20 cellular contexts compared by ENCODE assay signal in genomic region chr2:185790361-185790760, GRCh38. TPM values are rescaled to one million over a fixed set of nuclear protein-coding genes. Genes with fewer than 3 reads are reported as not detected.
A peak's percentile ranks its signal among the peaks of the same experiment; 100 is the strongest.
DNase-seq lines count a peak whose midpoint lies in the region; ATAC-seq, FAIRE-seq and TF ChIP-seq lines count a peak whose summit lies in the region.
"Had no signal": no experiment of that assay in that cellular context is flagged by ENCODE, and none has a peak within 500 bp of the region (broad histone marks: within the 10 kb centered on the region; RNA-seq: fewer than 3 reads in every experiment).

No MANE protein-coding gene starts in this region.

- DNase-seq in GM12878 (ENCODE audit: low read depth, low spot score) (no peak), stomach (no peak), dermis blood vessel endothelial cell (no peak)
- DNase-seq in activated T-cell treated with anti-CD3 and anti-CD28 coated beads, Interleukin-2, amount 50 U/mL, for 48 hours, result no peak
- DNase-seq: CD8-positive, alpha-beta memory T cell; GF-D8; H9; MG63; NCI-H187 treated with DMSO at 0.1 percent for 48 hours; NCI-H446; NCI-H748 treated with DMSO at 0.1 percent for 48 hours; Peyer's patch; SHP77 had no signal

- no peak for TF ChIP-seq POLR2A in GM12878 (IDR thresholded peaks at IDR 0.05; ENCODE audit: low read depth, low read length)
- no peak for TF ChIP-seq POLR2A in stomach (IDR thresholded peaks at IDR 0.05)

- H3K9me3 ChIP-seq in GM12878 (replicated peaks; ENCODE audit: control insufficient read depth, insufficient read depth, low read length), result no peaks in the 10 kb centered on the region
- H3K9me3 ChIP-seq in stomach, result no peaks in the 10 kb centered on the region
- H3K9me3 ChIP-seq: MG63, Peyer's patch had no signal

- RAD21 ChIA-PET in GM12878 (lab: Charles Lee; ENCODE audit: unreplicated experiment), result no interaction called here

- H3K9ac ChIP-seq in GM12878 (ENCODE audit: control insufficient read depth, insufficient read depth, low read length), result no peak overlapping the region

- SMC1A ChIA-PET in GM12878 (lab: Charles Lee; ENCODE audit: uncharacterized antibody, unreplicated experiment), result interaction anchor here (1.2 to 1.3 kb wide), 3 partner anchors 9 to 10 kb away, joined by 4 to 7 read pairs (median 6); no protein-coding TSS in a partner anchor

- BruUV-seq in GM12878 (replicated peaks; lab: Mats Ljungman, UMichigan), result no TSS peak

- no peaks in the 10 kb centered on the region for H3K79me2 ChIP-seq in GM12878 (ENCODE audit: control insufficient read depth, insufficient read depth, low read length)

- CTCF ChIA-PET in GM12878 (lab: Yijun Ruan, JAX), result no interaction called here

- no peaks in the 10 kb centered on the region for H3K27me3 ChIP-seq in GM12878 (replicated peaks in 1 of 2; ENCODE audit: control insufficient read depth in 2 of 2, insufficient read depth in 2 of 2, low read length in 1 of 2)
- no peaks in the 10 kb centered on the region for H3K27me3 ChIP-seq in stomach
- H3K27me3 ChIP-seq: MG63, Peyer's patch had no signal

- TF ChIP-seq CTCF in GM12878 (IDR thresholded peaks at IDR 0.05 in 2 of 3, conservative IDR thresholded peaks at IDR 0.05 in 1 of 3; ENCODE audit: control insufficient read depth in 2 of 3, extremely low read depth in 1 of 3, insufficient read depth in 1 of 3, low read depth in 3 of 3, low read length in 3 of 3) (no peak), stomach (IDR thresholded peaks at IDR 0.05) (no peak)

- no peak overlapping the region for H3K4me3 ChIP-seq in GM12878
- no peak overlapping the region for H3K4me3 ChIP-seq in stomach
- H3K4me3 ChIP-seq: MG63, Peyer's patch had no signal

- POLR2A ChIA-PET in GM12878 (lab: Charles Lee), result no interaction called here

- H3K27ac ChIP-seq in GM12878 (ENCODE audit: control insufficient read depth, insufficient read depth) (no peak overlapping the region), stomach (no peak overlapping the region)
- H3K27ac ChIP-seq: Peyer's patch had no signal

- H4K20me1 ChIP-seq in GM12878 (ENCODE audit: control insufficient read depth, insufficient read depth), result no peaks in the 10 kb centered on the region

- no peak for TF ChIP-seq RAD21 in GM12878 (IDR thresholded peaks at IDR 0.05; ENCODE audit: insufficient read depth, low read depth, low read length)

- H2AFZ ChIP-seq in GM12878 (ENCODE audit: control insufficient read depth, low read depth, low read length), result no peak overlapping the region

- in situ Hi-C loops in GM12878 (cut with MboI), result no loop called here

- peak; percentile 70 for FAIRE-seq in GM12878 (lab: Jason Lieb, UNC)
- FAIRE-seq: GM18507, HepG2 had no signal

- TF ChIP-seq EP300 in GM12878 (IDR thresholded peaks at IDR 0.05; ENCODE audit: borderline replicate concordance in 1 of 2, control insufficient read depth in 1 of 2, low read depth in 2 of 2, low read length in 2 of 2) (no peak), stomach (IDR thresholded peaks at IDR 0.05) (no peak)

- H3K4me1 ChIP-seq in GM12878 (ENCODE audit: control insufficient read depth, insufficient read depth, low read length), result no peaks in the 10 kb centered on the region
- H3K4me1 ChIP-seq in stomach, result no peaks in the 10 kb centered on the region
- H3K4me1 ChIP-seq: Peyer's patch had no signal

- ATAC-seq in GM18867 (IDR thresholded peaks at IDR 0.05; ENCODE audit: unreplicated experiment) (peak; percentile 76), GM21528 (IDR thresholded peaks at IDR 0.05; ENCODE audit: low FRiP score, unreplicated experiment) (peak; percentile 51), HG02885 (IDR thresholded peaks at IDR 0.05; ENCODE audit: poor library complexity, unreplicated experiment) (peak; percentile 56), GM12878 (peak; percentile 44), GM19324 (IDR thresholded peaks at IDR 0.05; ENCODE audit: low FRiP score, unreplicated experiment) (no peak)
- ATAC-seq: HepG2, SK-N-SH treated with all-trans-retinoic acid at 6 μM for 48 hours had no signal

- intact Hi-C loops in GM12878 (cut with micrococcal nuclease; ENCODE audit: unreplicated experiment) (loop anchor here (10.0 kb wide), 1 partner anchor 654 kb away; no protein-coding TSS in a partner anchor), stomach (cut with DNase I; ENCODE audit: low total_unique reads) (no loop called here)

- no peak overlapping the region for H3K4me2 ChIP-seq in GM12878 (ENCODE audit: control insufficient read depth, insufficient read depth)

- no peaks in the 10 kb centered on the region for H3K36me3 ChIP-seq in GM12878 (ENCODE audit: control insufficient read depth in 2 of 2, insufficient read depth in 2 of 2, low read length in 1 of 2)
- peaks cover 0 to 10% (median 3%) of the 10 kb centered on the region in 4 donors for H3K36me3 ChIP-seq in stomach
- H3K36me3 ChIP-seq: MG63, Peyer's patch had no signal

- WGBS in GM12878 (ENCODE audit: insufficient coverage, insufficient replicate concordance, low lambda C conversion rate, missing lambda C conversion rate), result 0% methylated on average over 2 of the region's 2 CpGs
- WGBS in stomach, 5 donors, result 85 to 92% (median 90%) methylated on average over 2 of the region's 2 CpGs

TF ChIP-seq in GM12878, 131 proteins besides CTCF, POLR2A, EP300 and RAD21:
- TF ChIP-seq STAT3 (IDR thresholded peaks at IDR 0.05; ENCODE audit: low read depth, low read length), result no peak
- no peak for TF ChIP-seq GATAD2B (conservative IDR thresholded peaks at IDR 0.05; ENCODE audit: low read depth)
- no peak for TF ChIP-seq ZNF24 (IDR thresholded peaks at IDR 0.05)
- TF ChIP-seq JUND (IDR thresholded peaks at IDR 0.05; ENCODE audit: low read depth, low read length), result no peak
- no peak for TF ChIP-seq IRF4 (IDR thresholded peaks at IDR 0.05; ENCODE audit: low read depth, low read length)
- TF ChIP-seq MYC (IDR thresholded peaks at IDR 0.05; ENCODE audit: insufficient read depth, insufficient read length, insufficient replicate concordance, low read length, severe bottlenecking), result no peak
- TF ChIP-seq NR2F1 (conservative IDR thresholded peaks at IDR 0.05), result no peak
- TF ChIP-seq SMAD5 (IDR thresholded peaks at IDR 0.05; ENCODE audit: low read depth), result no peak
- no peak for TF ChIP-seq RB1 (IDR thresholded peaks at IDR 0.05; ENCODE audit: borderline replicate concordance)
- TF ChIP-seq NFIC (IDR thresholded peaks at IDR 0.05; ENCODE audit: low read depth, low read length), result no peak
- no peak for TF ChIP-seq TCF12 (IDR thresholded peaks at IDR 0.05; ENCODE audit: low read depth, low read length)
- TF ChIP-seq POLR2AphosphoS5 (IDR thresholded peaks at IDR 0.05; ENCODE audit: low read length), result no peak

RNA-seq across cellular contexts. Expression of gene FSIP2, which starts 51.8 kb away (rescaled TPM):
- 1.2 and 1.3 TPM in 2 replicates for total RNA-seq in GM12878 (2013; cell fraction: nucleolus; rRNA removed)
- total RNA-seq in GM12878 (2014; rRNA removed), result 0.34 and 0.38 TPM in 2 replicates
- 0.46 and 1.3 TPM in 2 replicates for total RNA-seq in GM12878 (2014; rRNA removed; fragmentation: Illumina TruSeq; extraction: Trizol)
- 0.36 and 0.48 TPM in 2 replicates for total RNA-seq in GM12878 (2021)
- polyA plus RNA-seq in GM12878 (2011; ENCODE audit: low read depth), result 0.08 TPM
- polyA plus RNA-seq in GM12878 (2011; rRNA removed), result 0.01 and 0.03 TPM in 2 replicates
- not detected in 2 replicates for polyA plus RNA-seq in GM12878 (2011; cell fraction: cytosol; rRNA removed)
- polyA plus RNA-seq in GM12878 (2011; cell fraction: nucleus; rRNA removed), result 0.04 TPM in 1 of 2 replicates, not detected in the other
- 0.18 and 0.22 TPM in 2 replicates for polyA plus RNA-seq in GM12878 (2012)
- polyA plus RNA-seq in GM12878 (2014; fragmentation: Illumina TruSeq; extraction: Trizol), result 0.19 and 0.24 TPM in 2 replicates
- polyA plus RNA-seq in GM12878 (2014; fragmentation: Nextera tagmentation; extraction: Ambion mirVana), result under 1 TPM; 0.04 to 0.13 TPM
- 0.10 and 0.48 TPM in 2 replicates for polyA plus RNA-seq in GM12878 (2014; rRNA removed)
- under 1 TPM; 0.05 to 0.14 TPM for polyA plus RNA-seq in GM12878 (2016; fragmentation: Nextera tagmentation; extraction: Ambion mirVana)
- 0.07 and 0.10 TPM in 2 replicates for polyA minus RNA-seq in GM12878 (2011; rRNA and poly(A)+ RNA removed)
- not detected in 2 replicates for polyA minus RNA-seq in GM12878 (2011; cell fraction: cytosol; rRNA and poly(A)+ RNA removed)
- 0.38 and 0.48 TPM in 2 replicates for polyA minus RNA-seq in GM12878 (2011; cell fraction: nucleus; rRNA and poly(A)+ RNA removed)
- total RNA-seq in stomach, result 10 to 100 TPM in 2 of 5 donors, 1 to 10 TPM in 3; 3.1 to 32.5 (median 7.5) TPM
- 1 to 10 TPM in 1 of 3 donors, under 1 TPM in 2; 0.19 to 3.8 (median 0.23) TPM for polyA plus RNA-seq in stomach
- 0.05 and 0.17 TPM in 2 replicates for total RNA-seq in dermis blood vessel endothelial cell
- total RNA-seq: CD8-positive, alpha-beta memory T cell had no signal
- polyA plus RNA-seq: CD8-positive, alpha-beta memory T cell had no signal
